ENCODE assay signal across 1 cellular context in the genomic region with DNA sequence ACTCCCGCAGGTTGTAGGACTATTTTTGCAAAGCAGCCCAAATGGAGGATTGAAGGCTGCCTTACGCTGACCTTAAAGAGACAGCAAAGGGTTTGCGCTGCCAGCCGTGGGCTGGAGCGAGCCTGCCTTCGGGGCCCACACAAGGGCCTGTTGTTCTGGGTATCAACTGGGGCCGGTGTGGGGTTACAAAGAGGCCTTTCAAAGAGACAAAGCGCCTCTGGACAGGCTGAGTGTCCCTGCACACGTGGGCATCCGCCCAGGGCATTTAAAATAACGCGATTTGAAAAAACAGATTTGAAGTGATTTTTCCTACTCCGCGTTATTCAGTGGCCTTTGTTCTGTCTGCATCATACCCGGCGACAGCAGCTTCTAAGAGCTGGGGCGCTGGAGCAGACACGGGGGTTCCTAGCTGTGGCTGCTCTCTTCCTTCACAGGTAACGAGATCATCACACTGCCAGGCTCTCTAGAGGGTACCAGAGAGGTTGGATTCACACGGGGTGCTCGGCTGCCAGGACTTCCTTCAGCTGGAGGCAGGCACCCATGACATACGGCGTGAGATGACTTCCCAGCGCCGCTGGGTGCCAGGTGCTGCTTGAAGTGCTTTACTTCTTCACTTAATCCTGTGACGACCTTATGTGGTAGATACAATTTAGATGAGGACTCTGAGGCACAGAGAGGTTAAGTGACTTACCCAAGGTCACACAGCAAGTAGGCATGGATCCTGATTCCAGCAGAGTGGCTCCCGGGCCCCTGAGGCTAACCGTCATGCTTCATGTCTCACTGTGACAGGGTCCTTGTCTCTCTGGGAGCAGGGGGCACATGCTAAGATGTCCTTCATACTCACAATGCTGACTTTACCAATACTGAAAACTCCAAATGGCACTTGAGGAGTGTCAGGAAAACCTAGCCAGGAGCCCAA.
TF ChIP-seq lines count a peak whose summit lies in the region.

No MANE protein-coding gene starts in this region.

TF ChIP-seq in HepG2, 621 proteins besides CTCF, POLR2A, EP300 and RAD21 (continued from another document and continues in another):
- TF ChIP-seq, protein P1, sequence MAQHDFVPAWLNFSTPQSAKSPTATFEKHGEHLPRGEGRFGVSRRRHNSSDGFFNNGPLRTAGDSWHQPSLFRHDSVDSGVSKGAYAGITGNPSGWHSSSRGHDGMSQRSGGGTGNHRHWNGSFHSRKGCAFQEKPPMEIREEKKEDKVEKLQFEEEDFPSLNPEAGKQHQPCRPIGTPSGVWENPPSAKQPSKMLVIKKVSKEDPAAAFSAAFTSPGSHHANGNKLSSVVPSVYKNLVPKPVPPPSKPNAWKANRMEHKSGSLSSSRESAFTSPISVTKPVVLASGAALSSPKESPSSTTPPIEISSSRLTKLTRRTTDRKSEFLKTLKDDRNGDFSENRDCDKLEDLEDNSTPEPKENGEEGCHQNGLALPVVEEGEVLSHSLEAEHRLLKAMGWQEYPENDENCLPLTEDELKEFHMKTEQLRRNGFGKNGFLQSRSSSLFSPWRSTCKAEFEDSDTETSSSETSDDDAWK (CRISPR knock-in tag; IDR thresholded peaks at IDR 0.05) = no peak
- TF ChIP-seq CENPT (CRISPR knock-in tag; IDR thresholded peaks at IDR 0.05; ENCODE audit: low read depth) (no peak), ZBTB3 (CRISPR knock-in tag; IDR thresholded peaks at IDR 0.05; ENCODE audit: borderline replicate concordance, low read depth) (no peak), MTF1 (CRISPR knock-in tag; IDR thresholded peaks at IDR 0.05) (no peak), SATB2 (CRISPR knock-in tag; IDR thresholded peaks at IDR 0.05) (no peak), KMT2B (CRISPR knock-in tag; IDR thresholded peaks at IDR 0.05) (no peak), ZNF550 (CRISPR knock-in tag; IDR thresholded peaks at IDR 0.05; ENCODE audit: borderline replicate concordance) (no peak), JARID2 (CRISPR knock-in tag; IDR thresholded peaks at IDR 0.05; ENCODE audit: insufficient replicate concordance) (no peak), SOX5 (CRISPR knock-in tag; IDR thresholded peaks at IDR 0.05; ENCODE audit: borderline replicate concordance) (peak; percentile 71; the same call in 1 of the 2 replicates), GFI1 (CRISPR knock-in tag; IDR thresholded peaks at IDR 0.05; ENCODE audit: borderline replicate concordance) (peak; percentile 80), ZMYM3 (CRISPR knock-in tag; IDR thresholded peaks at IDR 0.05) (peak; percentile 88), KLF15 (CRISPR knock-in tag; IDR thresholded peaks at IDR 0.05; ENCODE audit: borderline replicate concordance) (no peak), ZNF253 (CRISPR knock-in tag; IDR thresholded peaks at IDR 0.05; ENCODE audit: borderline replicate concordance) (peak; percentile 40; the same call in 1 of the 2 replicates), ZNF766 (CRISPR knock-in tag; IDR thresholded peaks at IDR 0.05; ENCODE audit: borderline replicate concordance) (no peak), MEIS1 (CRISPR knock-in tag; IDR thresholded peaks at IDR 0.05; ENCODE audit: borderline replicate concordance) (no peak), NR1H2 (CRISPR knock-in tag; IDR thresholded peaks at IDR 0.05; ENCODE audit: borderline replicate concordance, low read depth) (no peak), CC2D1A (CRISPR knock-in tag; IDR thresholded peaks at IDR 0.05) (no peak), BRD4 (CRISPR knock-in tag; IDR thresholded peaks at IDR 0.05) (no peak), PHF21A (CRISPR knock-in tag; IDR thresholded peaks at IDR 0.05) (peak; percentile 29; the same call in 1 of the 2 replicates), ZNF839 (CRISPR knock-in tag; IDR thresholded peaks at IDR 0.05; ENCODE audit: borderline replicate concordance) (no peak)
- TF ChIP-seq, protein P2, sequence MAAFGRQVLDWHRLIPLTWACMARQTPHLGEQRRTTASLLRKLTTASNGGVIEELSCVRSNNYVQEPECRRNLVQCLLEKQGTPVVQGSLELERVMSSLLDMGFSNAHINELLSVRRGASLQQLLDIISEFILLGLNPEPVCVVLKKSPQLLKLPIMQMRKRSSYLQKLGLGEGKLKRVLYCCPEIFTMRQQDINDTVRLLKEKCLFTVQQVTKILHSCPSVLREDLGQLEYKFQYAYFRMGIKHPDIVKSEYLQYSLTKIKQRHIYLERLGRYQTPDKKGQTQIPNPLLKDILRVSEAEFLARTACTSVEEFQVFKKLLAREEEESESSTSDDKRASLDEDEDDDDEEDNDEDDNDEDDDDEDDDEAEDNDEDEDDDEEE (CRISPR knock-in tag; IDR thresholded peaks at IDR 0.05) = no peak
- TF ChIP-seq, protein P3, sequence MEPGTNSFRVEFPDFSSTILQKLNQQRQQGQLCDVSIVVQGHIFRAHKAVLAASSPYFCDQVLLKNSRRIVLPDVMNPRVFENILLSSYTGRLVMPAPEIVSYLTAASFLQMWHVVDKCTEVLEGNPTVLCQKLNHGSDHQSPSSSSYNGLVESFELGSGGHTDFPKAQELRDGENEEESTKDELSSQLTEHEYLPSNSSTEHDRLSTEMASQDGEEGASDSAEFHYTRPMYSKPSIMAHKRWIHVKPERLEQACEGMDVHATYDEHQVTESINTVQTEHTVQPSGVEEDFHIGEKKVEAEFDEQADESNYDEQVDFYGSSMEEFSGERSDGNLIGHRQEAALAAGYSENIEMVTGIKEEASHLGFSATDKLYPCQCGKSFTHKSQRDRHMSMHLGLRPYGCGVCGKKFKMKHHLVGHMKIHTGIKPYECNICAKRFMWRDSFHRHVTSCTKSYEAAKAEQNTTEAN (CRISPR knock-in tag; conservative IDR thresholded peaks at IDR 0.05) = no peak
- TF ChIP-seq, protein P4, sequence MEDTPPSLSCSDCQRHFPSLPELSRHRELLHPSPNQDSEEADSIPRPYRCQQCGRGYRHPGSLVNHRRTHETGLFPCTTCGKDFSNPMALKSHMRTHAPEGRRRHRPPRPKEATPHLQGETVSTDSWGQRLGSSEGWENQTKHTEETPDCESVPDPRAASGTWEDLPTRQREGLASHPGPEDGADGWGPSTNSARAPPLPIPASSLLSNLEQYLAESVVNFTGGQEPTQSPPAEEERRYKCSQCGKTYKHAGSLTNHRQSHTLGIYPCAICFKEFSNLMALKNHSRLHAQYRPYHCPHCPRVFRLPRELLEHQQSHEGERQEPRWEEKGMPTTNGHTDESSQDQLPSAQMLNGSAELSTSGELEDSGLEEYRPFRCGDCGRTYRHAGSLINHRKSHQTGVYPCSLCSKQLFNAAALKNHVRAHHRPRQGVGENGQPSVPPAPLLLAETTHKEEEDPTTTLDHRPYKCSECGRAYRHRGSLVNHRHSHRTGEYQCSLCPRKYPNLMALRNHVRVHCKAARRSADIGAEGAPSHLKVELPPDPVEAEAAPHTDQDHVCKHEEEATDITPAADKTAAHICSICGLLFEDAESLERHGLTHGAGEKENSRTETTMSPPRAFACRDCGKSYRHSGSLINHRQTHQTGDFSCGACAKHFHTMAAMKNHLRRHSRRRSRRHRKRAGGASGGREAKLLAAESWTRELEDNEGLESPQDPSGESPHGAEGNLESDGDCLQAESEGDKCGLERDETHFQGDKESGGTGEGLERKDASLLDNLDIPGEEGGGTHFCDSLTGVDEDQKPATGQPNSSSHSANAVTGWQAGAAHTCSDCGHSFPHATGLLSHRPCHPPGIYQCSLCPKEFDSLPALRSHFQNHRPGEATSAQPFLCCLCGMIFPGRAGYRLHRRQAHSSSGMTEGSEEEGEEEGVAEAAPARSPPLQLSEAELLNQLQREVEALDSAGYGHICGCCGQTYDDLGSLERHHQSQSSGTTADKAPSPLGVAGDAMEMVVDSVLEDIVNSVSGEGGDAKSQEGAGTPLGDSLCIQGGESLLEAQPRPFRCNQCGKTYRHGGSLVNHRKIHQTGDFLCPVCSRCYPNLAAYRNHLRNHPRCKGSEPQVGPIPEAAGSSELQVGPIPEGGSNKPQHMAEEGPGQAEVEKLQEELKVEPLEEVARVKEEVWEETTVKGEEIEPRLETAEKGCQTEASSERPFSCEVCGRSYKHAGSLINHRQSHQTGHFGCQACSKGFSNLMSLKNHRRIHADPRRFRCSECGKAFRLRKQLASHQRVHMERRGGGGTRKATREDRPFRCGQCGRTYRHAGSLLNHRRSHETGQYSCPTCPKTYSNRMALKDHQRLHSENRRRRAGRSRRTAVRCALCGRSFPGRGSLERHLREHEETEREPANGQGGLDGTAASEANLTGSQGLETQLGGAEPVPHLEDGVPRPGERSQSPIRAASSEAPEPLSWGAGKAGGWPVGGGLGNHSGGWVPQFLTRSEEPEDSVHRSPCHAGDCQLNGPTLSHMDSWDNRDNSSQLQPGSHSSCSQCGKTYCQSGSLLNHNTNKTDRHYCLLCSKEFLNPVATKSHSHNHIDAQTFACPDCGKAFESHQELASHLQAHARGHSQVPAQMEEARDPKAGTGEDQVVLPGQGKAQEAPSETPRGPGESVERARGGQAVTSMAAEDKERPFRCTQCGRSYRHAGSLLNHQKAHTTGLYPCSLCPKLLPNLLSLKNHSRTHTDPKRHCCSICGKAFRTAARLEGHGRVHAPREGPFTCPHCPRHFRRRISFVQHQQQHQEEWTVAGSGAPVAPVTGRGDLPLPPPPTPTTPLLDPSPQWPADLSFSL (CRISPR knock-in tag; IDR thresholded peaks at IDR 0.05) = no peak
- TF ChIP-seq, protein P5, sequence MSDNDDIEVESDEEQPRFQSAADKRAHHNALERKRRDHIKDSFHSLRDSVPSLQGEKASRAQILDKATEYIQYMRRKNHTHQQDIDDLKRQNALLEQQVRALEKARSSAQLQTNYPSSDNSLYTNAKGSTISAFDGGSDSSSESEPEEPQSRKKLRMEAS (IDR thresholded peaks at IDR 0.05) = peak; percentile 23; the same call in 1 of the 2 replicates
- TF ChIP-seq, protein P6, sequence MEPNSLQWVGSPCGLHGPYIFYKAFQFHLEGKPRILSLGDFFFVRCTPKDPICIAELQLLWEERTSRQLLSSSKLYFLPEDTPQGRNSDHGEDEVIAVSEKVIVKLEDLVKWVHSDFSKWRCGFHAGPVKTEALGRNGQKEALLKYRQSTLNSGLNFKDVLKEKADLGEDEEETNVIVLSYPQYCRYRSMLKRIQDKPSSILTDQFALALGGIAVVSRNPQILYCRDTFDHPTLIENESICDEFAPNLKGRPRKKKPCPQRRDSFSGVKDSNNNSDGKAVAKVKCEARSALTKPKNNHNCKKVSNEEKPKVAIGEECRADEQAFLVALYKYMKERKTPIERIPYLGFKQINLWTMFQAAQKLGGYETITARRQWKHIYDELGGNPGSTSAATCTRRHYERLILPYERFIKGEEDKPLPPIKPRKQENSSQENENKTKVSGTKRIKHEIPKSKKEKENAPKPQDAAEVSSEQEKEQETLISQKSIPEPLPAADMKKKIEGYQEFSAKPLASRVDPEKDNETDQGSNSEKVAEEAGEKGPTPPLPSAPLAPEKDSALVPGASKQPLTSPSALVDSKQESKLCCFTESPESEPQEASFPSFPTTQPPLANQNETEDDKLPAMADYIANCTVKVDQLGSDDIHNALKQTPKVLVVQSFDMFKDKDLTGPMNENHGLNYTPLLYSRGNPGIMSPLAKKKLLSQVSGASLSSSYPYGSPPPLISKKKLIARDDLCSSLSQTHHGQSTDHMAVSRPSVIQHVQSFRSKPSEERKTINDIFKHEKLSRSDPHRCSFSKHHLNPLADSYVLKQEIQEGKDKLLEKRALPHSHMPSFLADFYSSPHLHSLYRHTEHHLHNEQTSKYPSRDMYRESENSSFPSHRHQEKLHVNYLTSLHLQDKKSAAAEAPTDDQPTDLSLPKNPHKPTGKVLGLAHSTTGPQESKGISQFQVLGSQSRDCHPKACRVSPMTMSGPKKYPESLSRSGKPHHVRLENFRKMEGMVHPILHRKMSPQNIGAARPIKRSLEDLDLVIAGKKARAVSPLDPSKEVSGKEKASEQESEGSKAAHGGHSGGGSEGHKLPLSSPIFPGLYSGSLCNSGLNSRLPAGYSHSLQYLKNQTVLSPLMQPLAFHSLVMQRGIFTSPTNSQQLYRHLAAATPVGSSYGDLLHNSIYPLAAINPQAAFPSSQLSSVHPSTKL (CRISPR knock-in tag; IDR thresholded peaks at IDR 0.05) = peak; percentile 30; the same call in 1 of the 2 replicates
- TF ChIP-seq, protein P7, sequence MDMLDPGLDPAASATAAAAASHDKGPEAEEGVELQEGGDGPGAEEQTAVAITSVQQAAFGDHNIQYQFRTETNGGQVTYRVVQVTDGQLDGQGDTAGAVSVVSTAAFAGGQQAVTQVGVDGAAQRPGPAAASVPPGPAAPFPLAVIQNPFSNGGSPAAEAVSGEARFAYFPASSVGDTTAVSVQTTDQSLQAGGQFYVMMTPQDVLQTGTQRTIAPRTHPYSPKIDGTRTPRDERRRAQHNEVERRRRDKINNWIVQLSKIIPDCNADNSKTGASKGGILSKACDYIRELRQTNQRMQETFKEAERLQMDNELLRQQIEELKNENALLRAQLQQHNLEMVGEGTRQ (IDR thresholded peaks at IDR 0.05; ENCODE audit: low read depth, low read length) = peak; percentile 24; the same call in 1 of the 2 replicates
- TF ChIP-seq, protein P7 (CRISPR knock-in tag; IDR thresholded peaks at IDR 0.05; ENCODE audit: borderline replicate concordance) = 0 out of 2 replicates have a peak, but pooled peaks have one; percentile 51
- TF ChIP-seq, protein P8, sequence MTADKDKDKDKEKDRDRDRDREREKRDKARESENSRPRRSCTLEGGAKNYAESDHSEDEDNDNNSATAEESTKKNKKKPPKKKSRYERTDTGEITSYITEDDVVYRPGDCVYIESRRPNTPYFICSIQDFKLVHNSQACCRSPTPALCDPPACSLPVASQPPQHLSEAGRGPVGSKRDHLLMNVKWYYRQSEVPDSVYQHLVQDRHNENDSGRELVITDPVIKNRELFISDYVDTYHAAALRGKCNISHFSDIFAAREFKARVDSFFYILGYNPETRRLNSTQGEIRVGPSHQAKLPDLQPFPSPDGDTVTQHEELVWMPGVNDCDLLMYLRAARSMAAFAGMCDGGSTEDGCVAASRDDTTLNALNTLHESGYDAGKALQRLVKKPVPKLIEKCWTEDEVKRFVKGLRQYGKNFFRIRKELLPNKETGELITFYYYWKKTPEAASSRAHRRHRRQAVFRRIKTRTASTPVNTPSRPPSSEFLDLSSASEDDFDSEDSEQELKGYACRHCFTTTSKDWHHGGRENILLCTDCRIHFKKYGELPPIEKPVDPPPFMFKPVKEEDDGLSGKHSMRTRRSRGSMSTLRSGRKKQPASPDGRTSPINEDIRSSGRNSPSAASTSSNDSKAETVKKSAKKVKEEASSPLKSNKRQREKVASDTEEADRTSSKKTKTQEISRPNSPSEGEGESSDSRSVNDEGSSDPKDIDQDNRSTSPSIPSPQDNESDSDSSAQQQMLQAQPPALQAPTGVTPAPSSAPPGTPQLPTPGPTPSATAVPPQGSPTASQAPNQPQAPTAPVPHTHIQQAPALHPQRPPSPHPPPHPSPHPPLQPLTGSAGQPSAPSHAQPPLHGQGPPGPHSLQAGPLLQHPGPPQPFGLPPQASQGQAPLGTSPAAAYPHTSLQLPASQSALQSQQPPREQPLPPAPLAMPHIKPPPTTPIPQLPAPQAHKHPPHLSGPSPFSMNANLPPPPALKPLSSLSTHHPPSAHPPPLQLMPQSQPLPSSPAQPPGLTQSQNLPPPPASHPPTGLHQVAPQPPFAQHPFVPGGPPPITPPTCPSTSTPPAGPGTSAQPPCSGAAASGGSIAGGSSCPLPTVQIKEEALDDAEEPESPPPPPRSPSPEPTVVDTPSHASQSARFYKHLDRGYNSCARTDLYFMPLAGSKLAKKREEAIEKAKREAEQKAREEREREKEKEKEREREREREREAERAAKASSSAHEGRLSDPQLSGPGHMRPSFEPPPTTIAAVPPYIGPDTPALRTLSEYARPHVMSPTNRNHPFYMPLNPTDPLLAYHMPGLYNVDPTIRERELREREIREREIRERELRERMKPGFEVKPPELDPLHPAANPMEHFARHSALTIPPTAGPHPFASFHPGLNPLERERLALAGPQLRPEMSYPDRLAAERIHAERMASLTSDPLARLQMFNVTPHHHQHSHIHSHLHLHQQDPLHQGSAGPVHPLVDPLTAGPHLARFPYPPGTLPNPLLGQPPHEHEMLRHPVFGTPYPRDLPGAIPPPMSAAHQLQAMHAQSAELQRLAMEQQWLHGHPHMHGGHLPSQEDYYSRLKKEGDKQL (CRISPR knock-in tag; IDR thresholded peaks at IDR 0.05; ENCODE audit: low read depth) = no peak
